ENCODE assay signal across 11 cellular contexts in genomic region chr10:85003083-85003482, GRCh38.
"Had no signal": no experiment of that assay in that cellular context is flagged by ENCODE, and none has a peak within 500 bp of the region (broad histone marks: within the 10 kb centered on the region; RNA-seq: fewer than 3 reads in every experiment).

No MANE protein-coding gene starts in this region.

- H3K27ac ChIP-seq: lower lobe of right lung, prostate gland, sigmoid colon, spleen had no signal

- H3K4me1 ChIP-seq: lower lobe of right lung, prostate gland, sigmoid colon, spleen had no signal

- ATAC-seq: activated naive CD8-positive, alpha-beta T cell treated with anti-CD3 and anti-CD28 coated beads, Interleukin-2, amount 50 U/mL, for 24 hours; lower lobe of right lung; stimulated activated naive CD8-positive, alpha-beta T cell treated with anti-CD3 and anti-CD28 coated beads, Interleukin-15, amount 100 ng/mL, for 72 hours had no signal

- H3K27me3 ChIP-seq: sigmoid colon, spleen had no signal

- H3K4me3 ChIP-seq: lower lobe of right lung, prostate gland, sigmoid colon, spleen had no signal

- DNase-seq: activated naive CD4-positive, alpha-beta T cell treated with anti-CD3 and anti-CD28 coated beads for 36 hours; activated naive CD8-positive, alpha-beta T cell treated with anti-CD3 and anti-CD28 coated beads, Interleukin-2, amount 50 U/mL, for 24 hours; activated T-cell treated with anti-CD3 and anti-CD28 coated beads for 4 hours; endodermal cell; immature natural killer cell; lower lobe of right lung; sigmoid colon; spleen; stimulated activated naive CD8-positive, alpha-beta T cell treated with anti-CD3 and anti-CD28 coated beads, Interleukin-15, amount 100 ng/mL, for 72 hours; T-helper 9 cell had no signal

- H3K9me3 ChIP-seq: lower lobe of right lung, prostate gland, sigmoid colon, spleen had no signal

- H3K36me3 ChIP-seq: lower lobe of right lung, prostate gland, sigmoid colon, spleen had no signal
